In genomic region chr12:55824726-55825125, GRCh38 we compare ENCODE assay signal across 12 cellular contexts. TPM values are rescaled to one million over a fixed set of nuclear protein-coding genes. Genes with fewer than 3 reads are reported as not detected.
DNase-seq lines count a peak whose midpoint lies in the region; ATAC-seq and TF ChIP-seq lines count a peak whose summit lies in the region.
"Had no signal": no experiment of that assay in that cellular context is flagged by ENCODE, and none has a peak within 500 bp of the region (broad histone marks: within the 10 kb centered on the region; RNA-seq: fewer than 3 reads in every experiment).

No MANE protein-coding gene starts in this region.

- H3K4me1 ChIP-seq in mammary epithelial cell (ENCODE audit: insufficient read depth, low read length) (no peaks in the 10 kb centered on the region), Panc1 (ENCODE audit: control insufficient read depth, insufficient read depth, low read length) (peaks cover 17% of the 10 kb centered on the region), left lung (peaks cover 30 to 55% of the 10 kb centered on the region in 2 donors)

- H3K36me3 ChIP-seq in mammary epithelial cell (ENCODE audit: insufficient read depth, low read length) (peaks cover 29% of the 10 kb centered on the region), Panc1 (ENCODE audit: control insufficient read depth, insufficient read depth, low read length) (peaks cover 9% of the 10 kb centered on the region; the same call in 1 of the 2 replicates), left lung (peaks cover 0 to 37% of the 10 kb centered on the region in 2 donors)

- in situ Hi-C loops in mammary epithelial cell (cut with MboI; ENCODE audit: low sequenced_read_pairs in 2 of 2): loop anchor here in 1 of 2 donors (10.0 kb wide), 1 partner anchor 100 kb away; the partner anchor contains the start of gene PYM1
- in situ Hi-C loops in Panc1 (cut with HindIII; ENCODE audit: low pct_unique_long_range_greater_than_20kb, low sequenced_read_pairs): no loop called here

- dilution Hi-C loops in mammary epithelial cell (cut with HindIII; ENCODE audit: low sequenced_read_pairs): loop anchor here (5.0 kb wide), 1 partner anchor 103 kb away; the partner anchor contains the start of gene PYM1

- H3K4me3 Mint-ChIP-seq in MCF 10A (ENCODE audit: unreplicated experiment): no peak overlapping the region
- H3K4me3 Mint-ChIP-seq in stimulated activated naive B cell treated with anti-CD40 and anti-IgM and Interleukin-4, amounts not matched to agents 10 μg/mL and 1 μg/mL and 100 μg/mL, for 72 hours: no peak overlapping the region

- intact Hi-C loops in MCF 10A (cut with micrococcal nuclease) (no loop called here), mammary epithelial cell (cut with micrococcal nuclease) (no loop called here), Panc1 (cut with micrococcal nuclease; ENCODE audit: unreplicated experiment) (no loop called here), left lung (cut with DNase I) (no loop called here)

- 97% methylated on average over 3 of the region's 5 CpGs for WGBS in mammary epithelial cell (ENCODE audit: low coverage, missing lambda C conversion rate)

- H3K27me3 ChIP-seq in mammary epithelial cell (ENCODE audit: insufficient read depth, low read length): no peaks in the 10 kb centered on the region
- no peaks in the 10 kb centered on the region for H3K27me3 ChIP-seq in Panc1 (ENCODE audit: control insufficient read depth, insufficient read depth, low read length)
- H3K27me3 ChIP-seq in left lung: no peaks in the 10 kb centered on the region

- H3K9ac ChIP-seq in mammary epithelial cell (ENCODE audit: insufficient read depth, low read length): no peak overlapping the region

- TF ChIP-seq CTCF in MCF 10A (IDR thresholded peaks at IDR 0.05; ENCODE audit: unreplicated experiment) (no peak), mammary epithelial cell (conservative IDR thresholded peaks at IDR 0.05 in 1 of 2, IDR thresholded peaks at IDR 0.05 in 1 of 2; ENCODE audit: extremely low read depth in 1 of 2, insufficient read depth in 1 of 2, low read depth in 1 of 2, low read length in 2 of 2) (no peak), Panc1 (IDR thresholded peaks at IDR 0.05) (no peak), coronary artery (IDR thresholded peaks at IDR 0.05) (no peak), left lung (IDR thresholded peaks at IDR 0.05) (no peak)

- no peaks in the 10 kb centered on the region for H3K9me3 Mint-ChIP-seq in MCF 10A (ENCODE audit: unreplicated experiment)
- no peaks in the 10 kb centered on the region for H3K9me3 Mint-ChIP-seq in stimulated activated naive B cell treated with anti-CD40 and anti-IgM and Interleukin-4, amounts not matched to agents 10 μg/mL and 1 μg/mL and 100 μg/mL, for 72 hours

- POLR2A ChIA-PET in MCF 10A (lab: Yijun Ruan, JAX): interaction anchor here (1.0 to 1.2 kb wide), 3 partner anchors 94 to 293 kb away, joined by 3 read pairs; partner anchors contain the start of gene ZC3H10
- POLR2A ChIA-PET in Panc1 (lab: Charles Lee): interaction anchor here (0.6 to 0.7 kb wide), 2 partner anchors 21 to 82 kb away, joined by 3 to 12 read pairs; no protein-coding TSS in a partner anchor

- H3K9me3 ChIP-seq in mammary epithelial cell (replicated peaks; ENCODE audit: insufficient read depth, low read length) (no peaks in the 10 kb centered on the region), Panc1 (ENCODE audit: control insufficient read depth, insufficient read depth, low read depth, low read length) (no peaks in the 10 kb centered on the region), left lung (no peaks in the 10 kb centered on the region)

- H3K36me3 Mint-ChIP-seq in MCF 10A (ENCODE audit: insufficient read depth, unreplicated experiment): peaks cover 58% of the 10 kb centered on the region
- peaks cover 36 to 45% of the 10 kb centered on the region in 2 donors for H3K36me3 Mint-ChIP-seq in stimulated activated naive B cell treated with anti-CD40 and anti-IgM and Interleukin-4, amounts not matched to agents 10 μg/mL and 1 μg/mL and 100 μg/mL, for 72 hours

- no peak overlapping the region for H2AFZ ChIP-seq in mammary epithelial cell (ENCODE audit: low read depth, low read length)

- H3K4me3 ChIP-seq in mammary epithelial cell (replicated peaks in 1 of 3; ENCODE audit: insufficient read depth in 1 of 3, low read depth in 2 of 3, low read length in 3 of 3) (no peak overlapping the region), Panc1 (ENCODE audit: low read depth in 2 of 2, low read length in 2 of 2) (no peak overlapping the region; a peak in 1 of 4 replicates), coronary artery (no peak overlapping the region), left lung (no peak overlapping the region)

- H3K4me1 Mint-ChIP-seq in MCF 10A (ENCODE audit: insufficient read depth, unreplicated experiment): peaks cover 14% of the 10 kb centered on the region
- peaks cover 25 to 60% of the 10 kb centered on the region in 2 donors for H3K4me1 Mint-ChIP-seq in stimulated activated naive B cell treated with anti-CD40 and anti-IgM and Interleukin-4, amounts not matched to agents 10 μg/mL and 1 μg/mL and 100 μg/mL, for 72 hours

- H3K27ac ChIP-seq in mammary epithelial cell (ENCODE audit: insufficient read depth, low read depth, low read length) (no peak overlapping the region), Panc1 (ENCODE audit: low read length) (peak overlapping the region; percentile 36; the same call in 1 of the 2 replicates), coronary artery (no peak overlapping the region), substantia nigra (ENCODE audit: low read depth, low read length, poor library complexity, severe bottlenecking) (no peak overlapping the region), left lung (no peak overlapping the region)

- BruUV-seq in MCF 10A (replicated peaks; lab: Mats Ljungman, UMichigan) (no TSS peak), mammary epithelial cell (replicated peaks; lab: Mats Ljungman, UMichigan) (no TSS peak), Panc1 (replicated peaks; lab: Mats Ljungman, UMichigan) (no TSS peak)

- DNase-seq in MCF 10A (ENCODE audit: unreplicated experiment) (no peak), mammary epithelial cell (no peak), Panc1 (ENCODE audit: low read depth, low spot score) (no peak), coronary artery (ENCODE audit: low spot score) (peak; percentile 26), substantia nigra (lab: John Stamatoyannopoulos, UW) (no peak), left lung (no peak), NCI-H1105 (lab: John Stamatoyannopoulos, UW) (no peak)
- no peak for DNase-seq in stimulated activated naive B cell treated with anti-CD40 and anti-IgM and Interleukin-4, amounts not matched to agents 10 μg/mL and 1 μg/mL and 100 μg/mL, for 72 hours
- DNase-seq: C1 segment of cervical spinal cord; central memory CD4-positive, alpha-beta T cell; NCI-H1417 treated with DMSO at 0.1 percent for 48 hours; stimulated activated CD8-positive, alpha-beta memory T cell treated with anti-CD3 and anti-CD28 coated beads, Interleukin-4, amount 100 ng/mL, for 48 hours had no signal

- ATAC-seq in Panc1: no peak
- ATAC-seq in stimulated activated naive B cell treated with anti-CD40 and anti-IgM and Interleukin-4, amounts not matched to agents 10 μg/mL and 1 μg/mL and 100 μg/mL, for 72 hours (replicated peaks): no peak
- ATAC-seq in left lung: no peak

- H3K79me2 ChIP-seq in mammary epithelial cell (ENCODE audit: insufficient read depth, low read length): peaks cover 62% of the 10 kb centered on the region

- H3K27ac Mint-ChIP-seq in MCF 10A (ENCODE audit: low read depth, unreplicated experiment): peak overlapping the region; percentile 7
- H3K27ac Mint-ChIP-seq in stimulated activated naive B cell treated with anti-CD40 and anti-IgM and Interleukin-4, amounts not matched to agents 10 μg/mL and 1 μg/mL and 100 μg/mL, for 72 hours: peak overlapping the region; percentile 39

- H4K20me1 ChIP-seq in mammary epithelial cell (ENCODE audit: insufficient read depth, low read length): no peaks in the 10 kb centered on the region

- H3K27me3 Mint-ChIP-seq in MCF 10A (ENCODE audit: insufficient read depth, unreplicated experiment): no peaks in the 10 kb centered on the region
- H3K27me3 Mint-ChIP-seq in stimulated activated naive B cell treated with anti-CD40 and anti-IgM and Interleukin-4, amounts not matched to agents 10 μg/mL and 1 μg/mL and 100 μg/mL, for 72 hours: no peaks in the 10 kb centered on the region

- no peak overlapping the region for H3K4me2 ChIP-seq in mammary epithelial cell (ENCODE audit: insufficient read depth, low read depth, low read length)

- CTCF ChIA-PET in MCF 10A (lab: Yijun Ruan, JAX): interaction anchor here (0.9 to 1.1 kb wide), 3 partner anchors 101 to 294 kb away, joined by 3 to 5 read pairs (median 4); partner anchors contain the start of gene ZC3H10
- CTCF ChIA-PET in mammary epithelial cell (lab: Charles Lee; ENCODE audit: low non-redundant PET): no interaction called here
- CTCF ChIA-PET in Panc1 (lab: Charles Lee): interaction anchor here (0.6 kb wide), 1 partner anchor 59 kb away, joined by 6 read pairs; no protein-coding TSS in a partner anchor

RNA-seq across cellular contexts. Expression of gene DNAJC14, which starts 4.7 kb away (rescaled TPM):
- total RNA-seq in MCF 10A (2022) (27.3 and 29.9 TPM in 2 replicates), mammary epithelial cell (10 to 100 TPM; 24.3 to 40.8 TPM), Panc1 (2021; ENCODE audit: unreplicated experiment) (51.9 TPM), left lung (10 to 100 TPM; 31.5 to 33.3 TPM)
- polyA plus RNA-seq in mammary epithelial cell: 7.5 TPM
- polyA minus RNA-seq in mammary epithelial cell: 64.0 TPM
- polyA plus RNA-seq in Panc1 (2012; ENCODE audit: insufficient read length): 33.6 TPM

RNA-seq across cellular contexts. Expression of gene ORMDL2, which starts 6.9 kb away (rescaled TPM):
- 54.6 and 55.9 TPM in 2 replicates for total RNA-seq in MCF 10A (2022)
- total RNA-seq in mammary epithelial cell: 10 to 100 TPM; 24.3 to 91.3 TPM
- polyA plus RNA-seq in mammary epithelial cell: 97.6 TPM
- 105 TPM for polyA minus RNA-seq in mammary epithelial cell
- 59.6 TPM for total RNA-seq in Panc1 (2021; ENCODE audit: unreplicated experiment)
- polyA plus RNA-seq in Panc1 (2012; ENCODE audit: insufficient read length): 64.5 TPM
- total RNA-seq in left lung: 10 to 100 TPM; 65.6 to 80.8 TPM

RNA-seq across cellular contexts. Expression of gene SARNP, which starts 7.2 kb away (rescaled TPM):
- 39.2 and 61.1 TPM in 2 replicates for total RNA-seq in MCF 10A (2022)
- total RNA-seq in mammary epithelial cell: 10 to 100 TPM; 34.7 to 72.9 TPM
- polyA plus RNA-seq in mammary epithelial cell: 71.6 TPM
- polyA minus RNA-seq in mammary epithelial cell: 51.4 TPM
- 69.3 TPM for total RNA-seq in Panc1 (2021; ENCODE audit: unreplicated experiment)
- 51.9 TPM for polyA plus RNA-seq in Panc1 (2012; ENCODE audit: insufficient read length)
- 10 to 100 TPM; 49.4 to 50.0 TPM for total RNA-seq in left lung

RNA-seq across cellular contexts. Expression of gene MMP19, which starts 18.0 kb away (rescaled TPM):
- total RNA-seq in MCF 10A (2022) (3.3 and 3.7 TPM in 2 replicates), mammary epithelial cell (1 to 10 TPM in 1 of 2 donors, under 1 TPM in 1; 0.33 to 2.1 TPM), Panc1 (2021; ENCODE audit: unreplicated experiment) (0.05 TPM), left lung (10 to 100 TPM; 49.3 to 78.4 TPM)
- polyA plus RNA-seq in mammary epithelial cell: 0.74 TPM
- not detected for polyA minus RNA-seq in mammary epithelial cell
- not detected for polyA plus RNA-seq in Panc1 (2012; ENCODE audit: insufficient read length)
